ENCODE assay signal across 30 cellular contexts in the genomic region with DNA sequence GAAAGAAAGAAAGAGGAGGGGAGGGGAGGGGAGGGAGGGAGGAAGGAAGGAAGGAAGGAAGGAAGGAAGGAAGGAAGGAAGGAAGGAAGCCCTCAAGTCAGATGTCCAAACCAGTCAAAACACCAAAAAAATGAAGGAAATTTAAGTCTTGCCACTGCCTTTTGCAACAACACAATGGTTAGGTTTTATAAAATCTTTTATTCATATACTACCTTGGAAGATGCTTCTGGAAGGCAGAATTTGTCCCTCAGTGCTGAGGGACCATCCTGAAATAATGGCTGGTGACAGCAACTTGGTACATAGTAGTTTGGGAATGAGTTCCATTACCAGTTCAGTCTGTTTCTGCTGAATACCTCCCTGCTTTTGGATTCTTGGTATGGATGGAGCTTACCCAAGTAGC.
"Had no signal": no experiment of that assay in that cellular context is flagged by ENCODE, and none has a peak within 500 bp of the region (broad histone marks: within the 10 kb centered on the region; RNA-seq: fewer than 3 reads in every experiment).

No MANE protein-coding gene starts in this region.

- FAIRE-seq: islet of Langerhans, kidney, pancreas, small intestine had no signal

- ATAC-seq: left colon; left lung; lower lobe of right lung; naive thymus-derived CD8-positive, alpha-beta T cell; pancreas; right cardiac atrium; stimulated activated memory B cell treated with anti-CD40 and anti-IgM and Interleukin-4, amounts not matched to agents 10 μg/mL and 1 μg/mL and 100 μg/mL, for 72 hours; stimulated activated naive CD8-positive, alpha-beta T cell treated with anti-CD3 and anti-CD28 coated beads, Interleukin-15, amount 100 ng/mL, for 72 hours had no signal

- H3K4me1 ChIP-seq: left lung, lower lobe of right lung, pancreas, prostate gland, sigmoid colon, spleen, testis, thyroid gland, transverse colon, upper lobe of left lung had no signal

- H3K27ac ChIP-seq: left lung, lower lobe of right lung, pancreas, prostate gland, sigmoid colon, spleen, testis, thyroid gland, transverse colon, upper lobe of left lung had no signal

- H3K9me3 ChIP-seq: left lung, lower lobe of right lung, pancreas, prostate gland, sigmoid colon, spleen, testis, thyroid gland, transverse colon, upper lobe of left lung had no signal

- H3K36me3 ChIP-seq: left lung, lower lobe of right lung, pancreas, prostate gland, sigmoid colon, spleen, thyroid gland, transverse colon, upper lobe of left lung had no signal

- H3K4me3 ChIP-seq: left lung, lower lobe of right lung, pancreas, prostate gland, sigmoid colon, spleen, testis, thyroid gland, transverse colon, upper lobe of left lung had no signal

- DNase-seq: hypothalamus; immature natural killer cell; kidney; left colon; left lung; lower lobe of right lung; mammary epithelial cell; mesenchymal stem cell; naive thymus-derived CD8-positive, alpha-beta T cell; nucleus accumbens; pancreas; posterior cingulate gyrus; retina; right cardiac atrium; sigmoid colon; small intestine; spleen; stimulated activated CD4-positive, alpha-beta T cell treated with anti-CD3 and anti-CD28 coated beads, Interleukin-1b, Interleukin-23, amount 100 ng/mL, for 48 hours; stimulated activated CD4-positive, alpha-beta T cell treated with anti-CD3 and anti-CD28 coated beads, Interleukin-2, amount 100 ng/mL, for 48 hours; stimulated activated CD4-positive, alpha-beta T cell treated with anti-CD3 and anti-CD28 coated beads, Interleukin-4, amount 100 ng/mL, for 4 hours; stimulated activated CD8-positive, alpha-beta memory T cell treated with anti-CD3 and anti-CD28 coated beads, Interleukin-4, amount 100 ng/mL, for 48 hours; stimulated activated naive CD4-positive, alpha-beta T cell treated with Interleukin-2 at 50 U/mL for 16 hours; stimulated activated naive CD8-positive, alpha-beta T cell treated with anti-CD3 and anti-CD28 coated beads, Interleukin-15, amount 100 ng/mL, for 72 hours; testis; thyroid gland; transverse colon; upper lobe of left lung had no signal

- H3K27me3 ChIP-seq: left lung, pancreas, testis, thyroid gland, transverse colon, upper lobe of left lung had no signal
